ENCODE assay signal across 22 cellular contexts in genomic region chr4:88619973-88620372, GRCh38.
"Had no signal": no experiment of that assay in that cellular context is flagged by ENCODE, and none has a peak within 500 bp of the region (broad histone marks: within the 10 kb centered on the region; RNA-seq: fewer than 3 reads in every experiment).

No MANE protein-coding gene starts in this region.

- H3K27me3 Mint-ChIP-seq: activated CD4-positive, alpha-beta T cell treated with anti-CD3 and anti-CD28 coated beads, Interleukin-2, amount 10 ng/mL, durations not matched to agents 7 days and 5 days; activated naive CD8-positive, alpha-beta T cell treated with anti-CD3 and anti-CD28 coated beads for 36 hours; effector memory CD8-positive, alpha-beta T cell; type B pancreatic cell had no signal

- H2AFZ ChIP-seq: hepatocyte had no signal

- FAIRE-seq: small intestine had no signal

- DNase-seq: activated CD4-positive, alpha-beta T cell treated with anti-CD3 and anti-CD28 coated beads, Interleukin-2, amount 10 ng/mL, durations not matched to agents 7 days and 5 days; activated CD4-positive, CD25-positive, alpha-beta regulatory T cell; activated CD8-positive, alpha-beta memory T cell treated with anti-CD3 and anti-CD28 coated beads for 24 hours; activated gamma-delta T cell treated with Interleukin-2 at 50 U/mL for 16 hours; activated naive CD8-positive, alpha-beta T cell treated with anti-CD3 and anti-CD28 coated beads for 36 hours; aorta; cerebellar nuclear complex; dermis blood vessel endothelial cell; effector memory CD8-positive, alpha-beta T cell; erythroblast; nucleus accumbens; right cardiac atrium; small intestine; stimulated activated CD4-positive, alpha-beta T cell treated with anti-CD3 and anti-CD28 coated beads, Interleukin-4, amount 100 ng/mL, for 24 hours; stimulated activated naive CD4-positive, alpha-beta T cell treated with Interleukin-2 at 50 U/mL for 16 hours; SW 1271 had no signal

- H3K27me3 ChIP-seq: breast epithelium, hepatocyte, suprapubic skin had no signal

- H3K27ac ChIP-seq: breast epithelium, hepatocyte, suprapubic skin had no signal

- ATAC-seq: effector memory CD8-positive, alpha-beta T cell; right cardiac atrium had no signal

- H3K4me1 Mint-ChIP-seq: activated CD4-positive, alpha-beta T cell treated with anti-CD3 and anti-CD28 coated beads, Interleukin-2, amount 10 ng/mL, durations not matched to agents 7 days and 5 days had no signal

- H3K4me3 Mint-ChIP-seq: activated CD4-positive, alpha-beta T cell treated with anti-CD3 and anti-CD28 coated beads, Interleukin-2, amount 10 ng/mL, durations not matched to agents 7 days and 5 days; activated naive CD8-positive, alpha-beta T cell treated with anti-CD3 and anti-CD28 coated beads for 36 hours; effector memory CD8-positive, alpha-beta T cell; nephron; T-helper 2 cell treated with Interferon-gamma antibody and Interleukin-4, amounts not matched to agents 5 μg/mL and 100 μg/mL, for 36 hours; type B pancreatic cell had no signal

- H3K4me2 ChIP-seq: hepatocyte had no signal

- H3K36me3 ChIP-seq: breast epithelium, suprapubic skin had no signal

- H3K79me2 ChIP-seq: hepatocyte had no signal

- H3K4me3 ChIP-seq: breast epithelium, hepatocyte, suprapubic skin had no signal

- H3K9me3 ChIP-seq: suprapubic skin had no signal

- H3K27ac Mint-ChIP-seq: activated CD4-positive, alpha-beta T cell treated with anti-CD3 and anti-CD28 coated beads, Interleukin-2, amount 10 ng/mL, durations not matched to agents 7 days and 5 days; activated naive CD8-positive, alpha-beta T cell treated with anti-CD3 and anti-CD28 coated beads for 36 hours; effector memory CD8-positive, alpha-beta T cell; nephron; T-helper 2 cell treated with Interferon-gamma antibody and Interleukin-4, amounts not matched to agents 5 μg/mL and 100 μg/mL, for 36 hours; type B pancreatic cell had no signal
